Comparison of ENCODE assay signal across 9 cellular contexts in the genomic region with DNA sequence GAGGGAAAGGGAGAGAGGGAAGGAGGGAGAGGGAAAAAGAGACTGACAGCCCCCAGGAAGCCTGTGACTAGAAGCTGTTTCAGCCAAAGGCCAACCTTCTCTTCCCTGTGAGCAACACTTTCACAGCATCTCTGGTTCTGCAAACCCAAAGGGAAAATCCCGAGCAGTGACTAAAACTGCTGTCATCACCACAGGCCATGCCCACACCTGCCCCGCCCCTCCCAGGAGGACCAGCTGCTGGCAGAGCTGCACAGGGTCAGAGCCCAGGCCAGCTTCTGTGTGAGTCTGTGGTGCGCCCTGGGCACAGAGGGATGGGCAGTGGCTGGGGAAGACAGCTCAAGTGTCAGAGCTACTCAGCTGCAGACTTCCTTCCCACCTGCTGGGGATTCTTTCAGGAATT.
DNase-seq lines count a peak whose midpoint lies in the region; ATAC-seq and TF ChIP-seq lines count a peak whose summit lies in the region.
"Had no signal": no experiment of that assay in that cellular context is flagged by ENCODE, and none has a peak within 500 bp of the region (broad histone marks: within the 10 kb centered on the region; RNA-seq: fewer than 3 reads in every experiment).

No MANE protein-coding gene starts in this region.

- 31% methylated on average over 3 of the region's 3 CpGs for WGBS in right cardiac atrium

- H3K27ac ChIP-seq in osteoblast (ENCODE audit: low read depth, low read length) (no peak overlapping the region), right cardiac atrium (ENCODE audit: low read length) (no peak overlapping the region)

- H3K4me1 ChIP-seq in osteoblast (ENCODE audit: insufficient read depth, low read length): peaks cover 7% of the 10 kb centered on the region
- H3K4me1 ChIP-seq in right cardiac atrium (ENCODE audit: control insufficient read depth, insufficient read depth, low read length): no peaks in the 10 kb centered on the region

- no peak overlapping the region for H2AFZ ChIP-seq in osteoblast (ENCODE audit: low read length)

- ATAC-seq in HG03280 (IDR thresholded peaks at IDR 0.05; ENCODE audit: unreplicated experiment): no peak
- no peak for ATAC-seq in HG02798 (IDR thresholded peaks at IDR 0.05; ENCODE audit: poor library complexity, unreplicated experiment)
- no peak for ATAC-seq in right cardiac atrium

- intact Hi-C loops in right cardiac atrium (cut with DNase I): no loop called here

- H3K27me3 ChIP-seq in osteoblast (ENCODE audit: insufficient read depth, low read length): peaks cover 41% of the 10 kb centered on the region
- no peaks in the 10 kb centered on the region for H3K27me3 ChIP-seq in right cardiac atrium (ENCODE audit: control insufficient read depth, insufficient read depth)

- H3K4me3 ChIP-seq in astrocyte of the spinal cord (ENCODE audit: low read depth, low read length): no peak overlapping the region
- no peak overlapping the region for H3K4me3 ChIP-seq in osteoblast (ENCODE audit: insufficient read depth, low read length)
- H3K4me3 ChIP-seq in right cardiac atrium (ENCODE audit: low read length): no peak overlapping the region

- peaks cover 3% of the 10 kb centered on the region for H4K20me1 ChIP-seq in osteoblast (ENCODE audit: insufficient read depth, low read length)

- no peaks in the 10 kb centered on the region for H3K36me3 ChIP-seq in osteoblast (ENCODE audit: insufficient read depth, low read length)

- TF ChIP-seq CTCF in astrocyte of the spinal cord (IDR thresholded peaks at IDR 0.05; ENCODE audit: low read depth, low read length) (no peak), osteoblast (IDR thresholded peaks at IDR 0.05; ENCODE audit: extremely low read depth, low read depth, low read length) (no peak)

- in situ Hi-C loops in astrocyte of the spinal cord (cut with HindIII; ENCODE audit: low sequenced_read_pairs): no loop called here

- no peak overlapping the region for H3K4me2 ChIP-seq in osteoblast (ENCODE audit: insufficient read depth, low read length)

- no peaks in the 10 kb centered on the region for H3K9me3 ChIP-seq in osteoblast (ENCODE audit: low read depth, low read length)
- no peaks in the 10 kb centered on the region for H3K9me3 ChIP-seq in right cardiac atrium (ENCODE audit: control insufficient read depth, low read length)

- H3K79me2 ChIP-seq in osteoblast (ENCODE audit: insufficient read depth, low read length): no peaks in the 10 kb centered on the region

- DNase-seq in AG08396 (ENCODE audit: low spot score) (peak; percentile 79), LoVo (ENCODE audit: low spot score) (peak; percentile 7), astrocyte of the spinal cord (ENCODE audit: low read depth, low spot score) (peak; percentile 38), osteoblast (ENCODE audit: insufficient read length, low spot score, missing footprints) (peak; percentile 97), UCSD-AML1 (lab: John Stamatoyannopoulos, UW; ENCODE audit: unreplicated experiment) (no peak), right cardiac atrium (no peak)
- DNase-seq: SIG-M5 had no signal

Comparison
In these comparisons a context has a peak if more than half of its experiments do, and no peak if none do; other contexts are left out.
1. DNase-seq: peak in AG08396 (single experiment), LoVo (single experiment), astrocyte of the spinal cord (single experiment) and osteoblast (single experiment); none in UCSD-AML1 (single experiment) and right cardiac atrium (0 of 3).